1 cellular context compared by ENCODE assay signal in genomic region chr2:63000801-63001200, GRCh38.
TF ChIP-seq lines count a peak whose summit lies in the region.

No MANE protein-coding gene starts in this region.

TF ChIP-seq in IMR-90, 13 proteins besides CTCF, POLR2A, EP300 and RAD21 (continued from another document):
- TF ChIP-seq MAZ (IDR thresholded peaks at IDR 0.05; ENCODE audit: borderline replicate concordance, low read depth, low read length): no peak
- TF ChIP-seq NFE2L2 (IDR thresholded peaks at IDR 0.05; ENCODE audit: low read depth, low read length): no peak
- TF ChIP-seq MAFK (IDR thresholded peaks at IDR 0.05; ENCODE audit: low read depth, low read length): no peak
- no peak for TF ChIP-seq RCOR1 (IDR thresholded peaks at IDR 0.05; ENCODE audit: insufficient replicate concordance, low read length)
